ENCODE assay signal across 21 cellular contexts in the genomic region with DNA sequence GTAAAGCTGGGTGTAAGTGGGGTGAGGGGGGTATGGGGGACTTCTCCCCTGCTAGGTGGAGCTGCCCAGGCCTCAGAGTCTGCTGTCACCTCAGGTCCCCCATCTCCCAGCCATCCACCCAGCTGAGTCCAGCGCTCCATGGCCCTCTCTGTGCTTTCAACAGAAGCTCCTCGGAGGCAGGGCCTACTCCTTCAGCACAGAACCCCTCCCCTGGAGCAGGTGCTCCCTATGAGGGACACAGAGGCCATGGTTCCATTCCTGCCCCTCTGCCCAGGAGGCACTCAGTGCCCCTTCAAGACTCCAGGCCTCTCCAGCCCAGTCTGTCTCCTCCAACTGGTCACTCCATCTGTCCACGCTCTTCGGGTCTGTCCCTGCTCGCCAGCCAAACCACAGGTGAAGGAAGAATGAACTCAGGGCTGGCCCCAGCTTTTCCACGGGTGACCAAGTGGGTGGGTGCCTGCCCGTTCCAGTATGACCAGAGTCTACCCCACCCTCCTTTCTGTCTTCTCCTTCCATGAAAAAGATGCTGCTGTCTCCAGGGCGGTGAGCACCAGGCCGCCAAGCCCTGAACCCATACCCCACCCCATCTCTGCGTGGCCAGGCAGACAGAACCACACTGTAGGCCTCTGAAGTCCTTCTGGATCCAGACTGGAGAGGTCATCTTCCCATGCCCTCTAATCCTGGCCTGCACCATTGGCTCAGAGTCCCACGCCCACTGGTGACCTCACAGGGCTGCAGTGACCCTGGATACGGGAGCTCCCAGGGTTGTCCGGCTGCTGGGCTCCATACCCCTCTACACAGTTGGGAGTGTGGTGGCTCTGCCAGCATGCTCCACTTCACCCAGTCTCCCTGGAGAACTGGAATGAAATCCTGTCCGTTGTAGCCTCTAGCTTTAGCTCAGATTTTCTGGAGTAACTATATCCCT. TPM values are rescaled to one million over a fixed set of nuclear protein-coding genes. Genes with fewer than 3 reads are reported as not detected.
DNase-seq lines count a peak whose midpoint lies in the region; ATAC-seq and TF ChIP-seq lines count a peak whose summit lies in the region.
"Had no signal": no experiment of that assay in that cellular context is flagged by ENCODE, and none has a peak within 500 bp of the region (broad histone marks: within the 10 kb centered on the region; RNA-seq: fewer than 3 reads in every experiment).

No MANE protein-coding gene starts in this region.

- no peak overlapping the region for H2AFZ ChIP-seq in mesenchymal stem cell (ENCODE audit: low read depth, low read length)

- WGBS in heart left ventricle, 4 donors: 78 to 87% (median 83%) methylated on average over 12 to 14 of the region's 14 CpGs
- 79 to 85% methylated on average over 14 of the region's 14 CpGs for WGBS in heart right ventricle, 2 donors
- 94% methylated on average over 14 of the region's 14 CpGs for WGBS in mesenchymal stem cell
- WGBS in upper lobe of left lung, 2 donors: 85 to 89% methylated on average over 13 to 14 of the region's 14 CpGs

- no peak overlapping the region for H3K14ac ChIP-seq in mesenchymal stem cell (ENCODE audit: low read length in 2 of 2)

- no peak for TF ChIP-seq POLR2A in heart left ventricle (IDR thresholded peaks at IDR 0.05)
- TF ChIP-seq POLR2A in upper lobe of left lung (IDR thresholded peaks at IDR 0.05): peak in 1 of 4 donors; percentile 10

- no peak overlapping the region for H4K8ac ChIP-seq in mesenchymal stem cell (ENCODE audit: low read length)

- no peak overlapping the region for H3K23ac ChIP-seq in mesenchymal stem cell (ENCODE audit: low read length in 2 of 2)

- no peak overlapping the region for H3K18ac ChIP-seq in mesenchymal stem cell (ENCODE audit: low read depth in 1 of 2, low read length in 2 of 2)

- H3K36me3 ChIP-seq in heart left ventricle: peaks cover 0 to 5% (median 0%) of the 10 kb centered on the region in 9 donors
- H3K36me3 ChIP-seq in heart right ventricle: peaks cover 0 to 22% (median 0%) of the 10 kb centered on the region in 9 donors
- H3K36me3 ChIP-seq in RWPE2 (ENCODE audit: low read depth): no peaks in the 10 kb centered on the region
- peaks cover 0 to 13% of the 10 kb centered on the region in 2 experiments for H3K36me3 ChIP-seq in mesenchymal stem cell (ENCODE audit: control insufficient read depth in 1 of 2, insufficient read depth in 2 of 2, low read depth in 1 of 2, low read length in 2 of 2)
- no peaks in the 10 kb centered on the region for H3K36me3 ChIP-seq in brain microvascular endothelial cell (replicated peaks)
- H3K36me3 ChIP-seq in upper lobe of left lung: peaks cover 0 to 5% (median 0%) of the 10 kb centered on the region in 4 donors
- H3K36me3 ChIP-seq: ascending aorta, thoracic aorta had no signal

- H2AK5ac ChIP-seq in mesenchymal stem cell (ENCODE audit: low read length, severe bottlenecking): no peak overlapping the region

- no peak overlapping the region for H2BK12ac ChIP-seq in mesenchymal stem cell (ENCODE audit: low read length in 2 of 2)

- H3K27me3 ChIP-seq in heart left ventricle: no peaks in the 10 kb centered on the region
- H3K27me3 ChIP-seq in heart right ventricle: no peaks in the 10 kb centered on the region
- no peaks in the 10 kb centered on the region for H3K27me3 ChIP-seq in RWPE2 (ENCODE audit: insufficient read depth, poor library complexity, severe bottlenecking)
- H3K27me3 ChIP-seq in mesenchymal stem cell (ENCODE audit: control insufficient read depth in 1 of 2, insufficient read depth in 1 of 2, low read length in 2 of 2): peaks cover 0 to 10% of the 10 kb centered on the region in 2 experiments
- H3K27me3 ChIP-seq in brain microvascular endothelial cell (replicated peaks): no peaks in the 10 kb centered on the region
- no peaks in the 10 kb centered on the region for H3K27me3 ChIP-seq in upper lobe of left lung
- H3K27me3 ChIP-seq: ascending aorta had no signal

- no peak overlapping the region for H2BK5ac ChIP-seq in mesenchymal stem cell (ENCODE audit: low read depth, low read length, poor library complexity, severe bottlenecking)

- H4K91ac ChIP-seq in mesenchymal stem cell (ENCODE audit: low read length): no peak overlapping the region

- no peak overlapping the region for H3K4me3 ChIP-seq in heart left ventricle
- H3K4me3 ChIP-seq in heart right ventricle: no peak overlapping the region
- H3K4me3 ChIP-seq in RWPE2 (ENCODE audit: severe bottlenecking): no peak overlapping the region
- no peak overlapping the region for H3K4me3 ChIP-seq in mesenchymal stem cell (ENCODE audit: insufficient read depth in 1 of 2, low read depth in 1 of 2, low read length in 2 of 2)
- H3K4me3 ChIP-seq in brain microvascular endothelial cell (ENCODE audit: low read depth, low read length): no peak overlapping the region
- no peak overlapping the region for H3K4me3 ChIP-seq in upper lobe of left lung
- H3K4me3 ChIP-seq: ascending aorta, thoracic aorta had no signal

- ATAC-seq in heart left ventricle (no peak), heart right ventricle (no peak), RWPE2 (ENCODE audit: low read depth) (no peak), HG03025 (IDR thresholded peaks at IDR 0.05; ENCODE audit: low FRiP score, unreplicated experiment) (no peak), upper lobe of left lung (ENCODE audit: low FRiP score in 2 of 2) (no peak)
- ATAC-seq: PC-3 had no signal

- H3K4me1 ChIP-seq in heart left ventricle (peaks cover 0 to 32% (median 21%) of the 10 kb centered on the region in 12 donors), heart right ventricle (peaks cover 13 to 30% (median 23%) of the 10 kb centered on the region in 9 donors), RWPE2 (ENCODE audit: insufficient read depth, poor library complexity, severe bottlenecking) (peaks cover 5% of the 10 kb centered on the region), mesenchymal stem cell (ENCODE audit: control insufficient read depth, insufficient read depth, low read depth, low read length) (peaks cover 22% of the 10 kb centered on the region), upper lobe of left lung (peaks cover 16 to 28% (median 21%) of the 10 kb centered on the region in 4 donors)

- TF ChIP-seq CTCF in heart left ventricle (IDR thresholded peaks at IDR 0.05) (no peak), heart right ventricle (IDR thresholded peaks at IDR 0.05) (no peak), RWPE2 (IDR thresholded peaks at IDR 0.05; ENCODE audit: poor library complexity, severe bottlenecking) (no peak), brain microvascular endothelial cell (IDR thresholded peaks at IDR 0.05; ENCODE audit: low read depth, low read length, missing control alignments) (no peak), upper lobe of left lung (IDR thresholded peaks at IDR 0.05) (no peak)

- H3K9ac ChIP-seq in mesenchymal stem cell (ENCODE audit: low read length): no peak overlapping the region

- no peak overlapping the region for H2BK120ac ChIP-seq in mesenchymal stem cell (ENCODE audit: low read depth, low read length)

- intact Hi-C loops in heart left ventricle (cut with DNase I): no loop called here
- intact Hi-C loops in heart right ventricle (cut with DNase I): loop anchor here in 1 of 10 donors (1.0 kb wide), 1 partner anchor 108 kb away; no protein-coding TSS in a partner anchor

- no peak for TF ChIP-seq EP300 in upper lobe of left lung (IDR thresholded peaks at IDR 0.05)

- in situ Hi-C loops in brain microvascular endothelial cell (cut with HindIII; ENCODE audit: low pct_ligation_motif_present, low sequenced_read_pairs): no loop called here

- H3K4ac ChIP-seq in mesenchymal stem cell (ENCODE audit: low read depth in 1 of 2, low read length in 2 of 2): peak overlapping the region in 1 of 2 experiments; percentile 25

- no peak overlapping the region for H2BK15ac ChIP-seq in mesenchymal stem cell (ENCODE audit: low read depth, poor library complexity, severe bottlenecking)

- H3K27ac ChIP-seq in heart left ventricle: peak overlapping the region in 6 of 12 donors; percentile 5 to 49 (median 22)
- peak overlapping the region in 4 of 10 donors; percentile 28 to 61 (median 42) for H3K27ac ChIP-seq in heart right ventricle
- no peak overlapping the region for H3K27ac ChIP-seq in RWPE2 (ENCODE audit: poor library complexity, severe bottlenecking)
- H3K27ac ChIP-seq in mesenchymal stem cell (ENCODE audit: low read length, poor library complexity, severe bottlenecking): no peak overlapping the region
- peak overlapping the region; percentile 9 for H3K27ac ChIP-seq in temporal lobe (ENCODE audit: low read depth, low read length)
- no peak overlapping the region for H3K27ac ChIP-seq in brain microvascular endothelial cell
- peak overlapping the region in 2 of 4 donors; percentile 34 to 49 for H3K27ac ChIP-seq in upper lobe of left lung
- H3K27ac ChIP-seq: ascending aorta, thoracic aorta had no signal

- no peaks in the 10 kb centered on the region for H3K9me3 ChIP-seq in heart left ventricle
- no peaks in the 10 kb centered on the region for H3K9me3 ChIP-seq in heart right ventricle
- H3K9me3 ChIP-seq in RWPE2 (ENCODE audit: severe bottlenecking): no peaks in the 10 kb centered on the region
- no peaks in the 10 kb centered on the region for H3K9me3 ChIP-seq in mesenchymal stem cell (ENCODE audit: control insufficient read depth, low read length)
- no peaks in the 10 kb centered on the region for H3K9me3 ChIP-seq in upper lobe of left lung
- H3K9me3 ChIP-seq: ascending aorta, thoracic aorta had no signal

- H3K4me2 ChIP-seq in mesenchymal stem cell (ENCODE audit: low read length, poor library complexity, severe bottlenecking): no peak overlapping the region

- DNase-seq in heart left ventricle (peak in 3 of 5 donors; percentile 34 to 59 (median 55)), heart right ventricle (no peak), RWPE2 (ENCODE audit: low spot score) (peak; percentile 45), mesenchymal stem cell (peak; percentile 45), brain microvascular endothelial cell (no peak), upper lobe of left lung (no peak)
- DNase-seq: activated CD8-positive, alpha-beta memory T cell treated with anti-CD3 and anti-CD28 coated beads, Interleukin-2, amount 50 U/mL, for 4 hours; COR-L47; HCEC 1CT; immature natural killer cell; mammary epithelial cell; NCI-H146; nephron progenitor cell; PC-3 had no signal

- H3K79me1 ChIP-seq in mesenchymal stem cell (replicated peaks; ENCODE audit: low read length, poor library complexity, severe bottlenecking): peaks cover 9% of the 10 kb centered on the region

RNA-seq across cellular contexts. Expression of a gene that starts 11.9 kb away (rescaled TPM):
- total RNA-seq in heart left ventricle: 10 to 100 TPM in 2 of 9 donors, 1 to 10 TPM in 7; 4.6 to 22.5 (median 7.1) TPM
- 1 to 10 TPM; 5.4 to 7.0 TPM for polyA plus RNA-seq in heart left ventricle
- total RNA-seq in heart right ventricle: 10 to 100 TPM in 3 of 10 donors, 1 to 10 TPM in 7; 2.5 to 14.7 (median 6.2) TPM
- 10 to 100 TPM in 1 of 2 donors, 1 to 10 TPM in 1; 5.5 to 10.5 TPM for polyA plus RNA-seq in heart right ventricle
- 15.3 TPM for polyA plus RNA-seq in mesenchymal stem cell (2013, experiment 1 of 2)
- polyA plus RNA-seq in mesenchymal stem cell (2013, experiment 2 of 2): 14.4 TPM
- total RNA-seq in temporal lobe: 1.5 TPM
- 10 to 100 TPM in 5 of 6 donors, 1 to 10 TPM in 1; 9.1 to 71.2 (median 36.0) TPM for total RNA-seq in upper lobe of left lung
- total RNA-seq: PC-3, SK-MEL-5 had no signal
- polyA plus RNA-seq: immature natural killer cell had no signal

RNA-seq across cellular contexts. Expression of a gene that starts 30.8 kb away (rescaled TPM):
- total RNA-seq in heart left ventricle (10 to 100 TPM; 17.8 to 70.1 (median 26.6) TPM), heart right ventricle (10 to 100 TPM; 21.4 to 45.1 (median 28.1) TPM), temporal lobe (92.0 TPM), upper lobe of left lung (100 to 1,000 TPM in 3 of 6 donors, 10 to 100 TPM in 3; 57.1 to 117 (median 88.9) TPM)
- polyA plus RNA-seq in heart left ventricle (10 to 100 TPM; 18.3 to 24.8 TPM), heart right ventricle (10 to 100 TPM; 15.6 to 40.5 TPM)
- 30.8 TPM for polyA plus RNA-seq in mesenchymal stem cell (2013, experiment 1 of 2)
- 27.5 TPM for polyA plus RNA-seq in mesenchymal stem cell (2013, experiment 2 of 2)

RNA-seq across cellular contexts. Expression of a gene that starts 57.2 kb away (rescaled TPM):
- total RNA-seq in heart left ventricle (not detected), heart right ventricle (under 1 TPM in 1 of 10 donors, not detected in 9; 0.75 TPM), temporal lobe (not detected), upper lobe of left lung (not detected)
- polyA plus RNA-seq in heart left ventricle (under 1 TPM in 1 of 2 donors, not detected in 1; 0.38 TPM), heart right ventricle (not detected)
- polyA plus RNA-seq in mesenchymal stem cell (2013, experiment 1 of 2): not detected
- not detected for polyA plus RNA-seq in mesenchymal stem cell (2013, experiment 2 of 2)
- total RNA-seq: ascending aorta, Daoy, PC-3, pulmonary artery endothelial cell, SK-MEL-5, thoracic aorta had no signal
- polyA plus RNA-seq: immature natural killer cell had no signal

Comparison
In these comparisons a context has a peak if more than half of its experiments do, and no peak if none do; other contexts are left out.
1. DNase-seq: peak in heart left ventricle (3 of 5), RWPE2 (single experiment) and mesenchymal stem cell (single experiment); none in heart right ventricle (0 of 2), brain microvascular endothelial cell (single experiment) and upper lobe of left lung (0 of 2).